In the genomic region with DNA sequence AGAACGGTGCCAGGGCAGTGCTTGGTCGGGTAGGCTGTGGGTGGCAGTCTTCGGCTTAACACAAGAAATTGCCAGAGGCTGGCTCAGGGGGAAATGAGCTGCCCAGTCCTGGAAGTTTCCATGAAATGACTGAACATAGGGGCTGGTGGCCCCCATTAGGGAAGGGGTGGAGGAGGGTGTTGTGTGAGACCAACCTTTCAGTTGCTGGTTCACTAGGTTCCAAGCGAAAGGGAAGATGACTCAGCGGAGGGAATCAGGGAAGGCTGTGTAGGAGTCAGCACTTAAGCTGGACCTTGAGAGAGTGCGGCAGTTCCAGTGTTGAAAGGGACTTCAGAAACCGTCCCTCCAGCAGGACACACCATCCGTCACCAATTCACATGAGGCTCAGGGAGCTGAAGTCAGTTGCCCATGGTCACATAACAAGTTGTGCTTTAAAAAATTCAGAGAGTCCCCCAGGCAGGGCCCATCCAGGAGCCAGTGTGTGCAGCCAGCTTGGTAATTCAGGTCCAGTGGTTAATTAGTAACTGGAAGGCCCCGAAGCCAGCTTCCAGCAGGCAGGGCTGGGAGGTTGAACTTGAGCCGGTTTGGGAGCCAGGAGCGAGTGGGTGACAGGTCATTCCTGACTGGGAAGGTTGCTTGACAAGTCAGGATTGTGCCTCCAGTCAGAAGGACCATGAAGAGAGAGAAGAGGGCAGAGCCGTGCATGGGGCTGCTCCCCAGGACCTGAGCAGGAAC, we compare ENCODE assay signal across 12 cellular contexts. TPM values are rescaled to one million over a fixed set of nuclear protein-coding genes. Genes with fewer than 3 reads are reported as not detected.
DNase-seq lines count a peak whose midpoint lies in the region; ATAC-seq, FAIRE-seq and TF ChIP-seq lines count a peak whose summit lies in the region.
"Had no signal": no experiment of that assay in that cellular context is flagged by ENCODE, and none has a peak within 500 bp of the region (broad histone marks: within the 10 kb centered on the region; RNA-seq: fewer than 3 reads in every experiment).

Gene SGK2, plus strand, starts transcription at position 616 of the 735 bp plus-strand sequence. CDS start 7,469 bp downstream, outside the sequence.

- H3K4me1 ChIP-seq in kidney (ENCODE audit: control insufficient read depth in 1 of 2, insufficient read depth in 1 of 2, low read depth in 1 of 2, low read length in 2 of 2), result peaks cover 9 to 17% of the 10 kb centered on the region in 2 donors
- H3K4me1 ChIP-seq in rectal smooth muscle tissue (ENCODE audit: control insufficient read depth, insufficient read depth, low read length), result no peaks in the 10 kb centered on the region

- WGBS in adipose tissue, 3 donors, result 14 to 63% (median 63%) methylated on average over 12 of the region's 12 CpGs

- H3K36me3 ChIP-seq in kidney (ENCODE audit: control insufficient read depth in 1 of 2, insufficient read depth in 2 of 2, low read length in 2 of 2), result no peaks in the 10 kb centered on the region
- H3K36me3 ChIP-seq in rectal smooth muscle tissue (ENCODE audit: control insufficient read depth, insufficient read depth, low read length), result no peaks in the 10 kb centered on the region

- peak within 1 kb of the TSS; percentile 56 to 83 for H3K9ac ChIP-seq in kidney (ENCODE audit: low read length in 2 of 2)
- H3K9ac ChIP-seq in rectal smooth muscle tissue (ENCODE audit: low read length), result no peak within 1 kb of the TSS

- FAIRE-seq in kidney (lab: Jason Lieb, UNC), result no peak

- DNase-seq in H4 (ENCODE audit: low spot score) (peak; percentile 39), kidney (peak; percentile 89), Ammon's horn (ENCODE audit: low spot score) (no peak)
- no peak for DNase-seq in activated CD4-positive, alpha-beta T cell treated with anti-CD3 and anti-CD28 coated beads, Interleukin-2, amount 50 U/mL, for 48 hours
- DNase-seq: activated CD4-positive, alpha-beta T cell treated with anti-CD3 and anti-CD28 coated beads for 48 hours; activated naive CD8-positive, alpha-beta T cell treated with anti-CD3 and anti-CD28 coated beads, Interleukin-2, amount 50 U/mL, for 24 hours; glutamatergic neuron; MV-4-11 had no signal

- no peak for TF ChIP-seq CTCF in kidney (IDR thresholded peaks at IDR 0.05; ENCODE audit: borderline replicate concordance, extremely low read depth, insufficient read depth)

- H3K4me3 ChIP-seq in kidney (ENCODE audit: low read length in 2 of 2) (peak within 1 kb of the TSS; percentile 69 to 75), rectal smooth muscle tissue (ENCODE audit: low read length) (peak within 1 kb of the TSS; percentile 37)

- H3K9me3 ChIP-seq in kidney (ENCODE audit: control insufficient read depth in 1 of 2, low read length in 2 of 2), result no peaks in the 10 kb centered on the region

- intact Hi-C loops in kidney (cut with DNase I), result no loop called here

- ATAC-seq in HG03095 (IDR thresholded peaks at IDR 0.05; ENCODE audit: unreplicated experiment), result no peak
- ATAC-seq in HG02759 (IDR thresholded peaks at IDR 0.05; ENCODE audit: unreplicated experiment), result no peak
- ATAC-seq: activated naive CD8-positive, alpha-beta T cell treated with anti-CD3 and anti-CD28 coated beads, Interleukin-2, amount 50 U/mL, for 24 hours had no signal

- H3K27ac ChIP-seq in adipose tissue (ENCODE audit: low read depth, low read length), result no peak within 1 kb of the TSS
- H3K27ac ChIP-seq in kidney (ENCODE audit: low read depth in 2 of 2, low read length in 2 of 2), result peak within 1 kb of the TSS; percentile 81 to 92
- no peak within 1 kb of the TSS for H3K27ac ChIP-seq in rectal smooth muscle tissue (ENCODE audit: low read depth, low read length)

- H3K27me3 ChIP-seq in rectal smooth muscle tissue (ENCODE audit: control insufficient read depth, insufficient read depth, low read length), result no peaks in the 10 kb centered on the region

RNA-seq across cellular contexts. Expression of gene SGK2, which starts in this region (rescaled TPM):
- 0.23 TPM in 1 of 2 replicates, not detected in the other for total RNA-seq in H4 (2014; rRNA removed; shearing (Covaris generic))
- polyA plus RNA-seq in adipose tissue (10 to 100 TPM; 12.0 to 16.5 (median 13.2) TPM), kidney (ENCODE audit: insufficient read depth, low read depth, low replicate concordance) (95.1 TPM)
- total RNA-seq in kidney, result 42.9 TPM

Comparison
In these comparisons a context has a peak if more than half of its experiments do, and no peak if none do; other contexts are left out.
1. RNA of gene SGK2 (total RNA-seq): 42.9 TPM in kidney (single experiment); 0.23 TPM in H4; every median in the first group is over 10 times any median in the second.
2. Peak in DNase-seq in H4; RNA of the gene not detected or under 1 TPM.
3. H3K27ac ChIP-seq: peak in kidney (2 of 2); none in adipose tissue (single experiment) and rectal smooth muscle tissue (single experiment).